In genomic region chr3:141410408-141410807, GRCh38 we compare ENCODE assay signal across 8 cellular contexts. TPM values are rescaled to one million over a fixed set of nuclear protein-coding genes. Genes with fewer than 3 reads are reported as not detected.
A peak's percentile ranks its signal among the peaks of the same experiment; 100 is the strongest.
DNase-seq lines count a peak whose midpoint lies in the region; ATAC-seq, FAIRE-seq and TF ChIP-seq lines count a peak whose summit lies in the region.

No MANE protein-coding gene starts in this region.

- peak; percentile 74 for DNase-seq in GM12865 (ENCODE audit: low read depth)
- DNase-seq in SJSA1 (ENCODE audit: low read depth in 1 of 2, low spot score in 2 of 2) = peak in 1 of 2 experiments; percentile 33
- peak; percentile 87 for DNase-seq in fibroblast of villous mesenchyme (ENCODE audit: low read depth)
- no peak for DNase-seq in posterior vena cava (ENCODE audit: low spot score)
- no peak for DNase-seq in ecto neural progenitor cell (ENCODE audit: low spot score)
- DNase-seq in RCC 7860 (ENCODE audit: low spot score) = no peak

- H3K4me1 ChIP-seq in SJSA1 (replicated peaks) = peaks cover 64% of the 10 kb centered on the region
- peaks cover 68% of the 10 kb centered on the region for H3K4me1 ChIP-seq in rectal smooth muscle tissue (ENCODE audit: control insufficient read depth, insufficient read depth, low read length)

- H3K27me3 ChIP-seq in SJSA1 (replicated peaks) (no peaks in the 10 kb centered on the region), rectal smooth muscle tissue (ENCODE audit: control insufficient read depth, insufficient read depth, low read length) (no peaks in the 10 kb centered on the region)

- H3K27ac ChIP-seq in SJSA1 (peak overlapping the region; percentile 57), rectal smooth muscle tissue (ENCODE audit: low read depth, low read length) (peak overlapping the region; percentile 86)

- H3K9ac ChIP-seq in rectal smooth muscle tissue (ENCODE audit: low read length) = no peak overlapping the region

- H3K9me3 ChIP-seq in SJSA1 (replicated peaks) = no peaks in the 10 kb centered on the region

- TF ChIP-seq CTCF in GM12865 (IDR thresholded peaks at IDR 0.05; ENCODE audit: insufficient read depth, low read depth, low read length, missing control alignments) (no peak), fibroblast of villous mesenchyme (IDR thresholded peaks at IDR 0.05; ENCODE audit: insufficient read depth, low read depth, low read length) (no peak)

- intact Hi-C loops in posterior vena cava (cut with DNase I) = no loop called here

- no peak for FAIRE-seq in RCC 7860 (lab: Jason Lieb, UNC)

- peak overlapping the region; percentile 40 for H3K4me3 ChIP-seq in GM12865 (ENCODE audit: low read depth, low read length)
- no peak overlapping the region for H3K4me3 ChIP-seq in SJSA1
- no peak overlapping the region for H3K4me3 ChIP-seq in fibroblast of villous mesenchyme (ENCODE audit: low read depth, low read length)
- H3K4me3 ChIP-seq in rectal smooth muscle tissue (ENCODE audit: low read length) = no peak overlapping the region

- ATAC-seq in HG02678 (IDR thresholded peaks at IDR 0.05; ENCODE audit: unreplicated experiment) = no peak

- H3K36me3 ChIP-seq in SJSA1 (peaks cover 55% of the 10 kb centered on the region), rectal smooth muscle tissue (ENCODE audit: control insufficient read depth, insufficient read depth, low read length) (peaks cover 18% of the 10 kb centered on the region)

RNA-seq across cellular contexts. Expression of gene ZBTB38, which starts 42.1 kb away (rescaled TPM):
- total RNA-seq in SJSA1 (2014; rRNA removed; shearing (Covaris generic)) = 52.1 and 75.7 TPM in 2 replicates
- 210 and 326 TPM in 2 replicates for total RNA-seq in fibroblast of villous mesenchyme
- total RNA-seq in posterior vena cava = 100 to 1,000 TPM; 101 to 125 TPM

Comparison
In these comparisons a context has a peak if more than half of its experiments do, and no peak if none do; other contexts are left out.
1. DNase-seq: peak in GM12865 (single experiment) and fibroblast of villous mesenchyme (single experiment); none in posterior vena cava (single experiment), ecto neural progenitor cell (single experiment) and RCC 7860 (single experiment).